In genomic region chr5:164119806-164120440, GRCh38 we compare ENCODE assay signal across 8 cellular contexts.
DNase-seq lines count a peak whose midpoint lies in the region; ATAC-seq, FAIRE-seq and TF ChIP-seq lines count a peak whose summit lies in the region.

No MANE protein-coding gene starts in this region.

- H3K4me3 ChIP-seq in A549: no peak overlapping the region
- H3K4me3 ChIP-seq in sigmoid colon: no peak overlapping the region

- H3K4me1 ChIP-seq in A549 (no peaks in the 10 kb centered on the region), sigmoid colon (no peaks in the 10 kb centered on the region)

- TF ChIP-seq CTCF in A549 (IDR thresholded peaks at IDR 0.05) (no peak), sigmoid colon (IDR thresholded peaks at IDR 0.05) (no peak)

- no peaks in the 10 kb centered on the region for H3K27me3 ChIP-seq in sigmoid colon

- TF ChIP-seq POLR2A in A549 (IDR thresholded peaks at IDR 0.05; ENCODE audit: low read length) (no peak), sigmoid colon (IDR thresholded peaks at IDR 0.05) (no peak)

- TF ChIP-seq RAD21 in A549 (conservative IDR thresholded peaks at IDR 0.05 in 1 of 2, IDR thresholded peaks at IDR 0.05 in 1 of 2): no peak

- H3K27ac ChIP-seq in A549 (peak overlapping the region; percentile 41 to 57; a peak in 5 of 6 replicates), sigmoid colon (no peak overlapping the region)

- TF ChIP-seq EP300 in A549 (IDR thresholded peaks at IDR 0.05) (no peak), sigmoid colon (IDR thresholded peaks at IDR 0.05) (no peak)

- POLR2A ChIA-PET in A549 (lab: Yijun Ruan, JAX): no interaction called here

- CTCF ChIA-PET in A549 (lab: Yijun Ruan, JAX): no interaction called here

- FAIRE-seq in A549 (lab: Jason Lieb, UNC): no peak
- FAIRE-seq in HTR-8/SVneo (lab: Jason Lieb, UNC): no peak

- H3K9me3 ChIP-seq in A549 (peaks cover 5% of the 10 kb centered on the region), sigmoid colon (no peaks in the 10 kb centered on the region)

- intact Hi-C loops in sigmoid colon (cut with DNase I): no loop called here

- H3K36me3 ChIP-seq in sigmoid colon: no peaks in the 10 kb centered on the region

- DNase-seq in A549 (ENCODE audit: low read depth in 1 of 2, low spot score in 1 of 2): peak in 1 of 2 experiments; percentile 50
- peak; percentile 13 for DNase-seq in HTR-8/SVneo (ENCODE audit: insufficient read length, low spot score)
- DNase-seq in cerebellar cortex (ENCODE audit: low spot score): peak; percentile 58
- DNase-seq in activated CD8-positive, alpha-beta memory T cell treated with anti-CD3 and anti-CD28 coated beads for 24 hours: no peak
- no peak for DNase-seq in inferior parietal cortex (ENCODE audit: extremely low spot score)
- DNase-seq in sigmoid colon: no peak
- no peak for DNase-seq in effector CD8-positive, alpha-beta T cell (lab: John Stamatoyannopoulos, UW)

- 0 out of 6 replicates have a peak, but pooled peaks of 1 of the 2 experiments have one; percentile 38 for ATAC-seq in A549
- ATAC-seq in GM18909 (IDR thresholded peaks at IDR 0.05; ENCODE audit: poor library complexity, unreplicated experiment): peak; percentile 86

- H3K4me2 ChIP-seq in A549: peak overlapping the region; percentile 34; the same call in 2 of the 3 replicates

- WGBS in A549 (ENCODE audit: missing lambda C conversion rate): 2% methylated on average over 7 of the region's 7 CpGs
- WGBS in sigmoid colon, 2 donors: 64 to 69% methylated on average over 7 of the region's 7 CpGs

TF ChIP-seq in A549, 52 proteins besides CTCF, POLR2A, EP300 and RAD21:
- TF ChIP-seq HOXB13 (CRISPR knock-in tag; IDR thresholded peaks at IDR 0.05; ENCODE audit: low read depth) (no peak), TP53 (CRISPR knock-in tag; IDR thresholded peaks at IDR 0.05) (peak; percentile 98), CBX8 (IDR thresholded peaks at IDR 0.05) (no peak)
- TF ChIP-seq, protein P1, sequence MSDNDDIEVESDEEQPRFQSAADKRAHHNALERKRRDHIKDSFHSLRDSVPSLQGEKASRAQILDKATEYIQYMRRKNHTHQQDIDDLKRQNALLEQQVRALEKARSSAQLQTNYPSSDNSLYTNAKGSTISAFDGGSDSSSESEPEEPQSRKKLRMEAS (IDR thresholded peaks at IDR 0.05): no peak
TF ChIP-seq in A549: peak in this region for 1.

Comparison
In these comparisons a context has a peak if more than half of its experiments do, and no peak if none do; other contexts are left out.
1. DNase-seq: peak in HTR-8/SVneo (single experiment) and cerebellar cortex (single experiment); none in activated CD8-positive, alpha-beta memory T cell treated with anti-CD3 and anti-CD28 coated beads for 24 hours (single experiment), inferior parietal cortex (single experiment), sigmoid colon (single experiment) and effector CD8-positive, alpha-beta T cell (single experiment).
2. H3K27ac ChIP-seq: peak in A549 (2 of 2); none in sigmoid colon (0 of 4).